1 cellular context compared by ENCODE assay signal in the genomic region with DNA sequence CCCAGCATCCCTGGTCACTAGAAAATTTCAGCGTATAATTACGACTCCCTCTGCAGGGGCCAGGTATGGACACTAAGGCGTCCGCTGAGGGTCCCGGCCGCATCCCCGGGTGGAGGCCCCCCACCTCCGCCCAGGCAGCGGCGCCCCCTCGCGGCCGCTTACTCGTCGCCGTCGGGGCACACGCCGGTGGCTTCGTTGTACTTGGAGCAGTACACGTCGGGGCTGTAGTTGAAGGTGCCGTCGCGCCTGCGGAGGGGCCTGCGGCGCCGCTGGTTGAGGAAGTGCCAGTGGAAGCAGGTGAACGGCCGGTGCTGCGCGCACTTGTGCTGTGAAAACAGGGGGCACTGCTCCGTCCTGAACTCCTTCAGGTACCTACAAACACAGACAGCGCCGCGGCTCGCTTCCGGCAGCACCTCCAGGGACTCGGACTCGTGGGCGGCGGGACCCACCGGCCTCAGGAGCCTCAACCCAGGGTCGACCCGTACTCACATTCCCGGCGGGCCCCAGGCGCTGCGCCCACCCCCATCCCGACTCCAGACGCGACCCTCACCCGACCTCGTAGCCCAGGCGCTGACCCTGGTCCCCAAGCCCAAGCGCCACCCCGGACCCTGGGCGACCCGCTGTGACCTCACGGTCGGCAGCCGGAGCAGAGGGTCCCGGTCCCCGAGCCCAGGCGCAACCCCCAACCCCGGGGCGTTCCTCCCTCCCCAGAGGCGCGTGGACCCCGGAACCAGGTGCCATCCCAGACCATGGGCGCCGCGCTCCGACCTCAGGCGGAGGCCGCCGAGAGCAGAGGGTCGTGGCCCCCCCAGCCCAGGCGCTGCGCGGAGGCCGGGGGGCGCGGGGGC.
TF ChIP-seq lines count a peak whose summit lies in the region.

No MANE protein-coding gene starts in this region.

TF ChIP-seq in K562, 482 proteins besides CTCF, POLR2A, EP300 and RAD21 (continued from another document and continues in another):
- TF ChIP-seq, protein P1, sequence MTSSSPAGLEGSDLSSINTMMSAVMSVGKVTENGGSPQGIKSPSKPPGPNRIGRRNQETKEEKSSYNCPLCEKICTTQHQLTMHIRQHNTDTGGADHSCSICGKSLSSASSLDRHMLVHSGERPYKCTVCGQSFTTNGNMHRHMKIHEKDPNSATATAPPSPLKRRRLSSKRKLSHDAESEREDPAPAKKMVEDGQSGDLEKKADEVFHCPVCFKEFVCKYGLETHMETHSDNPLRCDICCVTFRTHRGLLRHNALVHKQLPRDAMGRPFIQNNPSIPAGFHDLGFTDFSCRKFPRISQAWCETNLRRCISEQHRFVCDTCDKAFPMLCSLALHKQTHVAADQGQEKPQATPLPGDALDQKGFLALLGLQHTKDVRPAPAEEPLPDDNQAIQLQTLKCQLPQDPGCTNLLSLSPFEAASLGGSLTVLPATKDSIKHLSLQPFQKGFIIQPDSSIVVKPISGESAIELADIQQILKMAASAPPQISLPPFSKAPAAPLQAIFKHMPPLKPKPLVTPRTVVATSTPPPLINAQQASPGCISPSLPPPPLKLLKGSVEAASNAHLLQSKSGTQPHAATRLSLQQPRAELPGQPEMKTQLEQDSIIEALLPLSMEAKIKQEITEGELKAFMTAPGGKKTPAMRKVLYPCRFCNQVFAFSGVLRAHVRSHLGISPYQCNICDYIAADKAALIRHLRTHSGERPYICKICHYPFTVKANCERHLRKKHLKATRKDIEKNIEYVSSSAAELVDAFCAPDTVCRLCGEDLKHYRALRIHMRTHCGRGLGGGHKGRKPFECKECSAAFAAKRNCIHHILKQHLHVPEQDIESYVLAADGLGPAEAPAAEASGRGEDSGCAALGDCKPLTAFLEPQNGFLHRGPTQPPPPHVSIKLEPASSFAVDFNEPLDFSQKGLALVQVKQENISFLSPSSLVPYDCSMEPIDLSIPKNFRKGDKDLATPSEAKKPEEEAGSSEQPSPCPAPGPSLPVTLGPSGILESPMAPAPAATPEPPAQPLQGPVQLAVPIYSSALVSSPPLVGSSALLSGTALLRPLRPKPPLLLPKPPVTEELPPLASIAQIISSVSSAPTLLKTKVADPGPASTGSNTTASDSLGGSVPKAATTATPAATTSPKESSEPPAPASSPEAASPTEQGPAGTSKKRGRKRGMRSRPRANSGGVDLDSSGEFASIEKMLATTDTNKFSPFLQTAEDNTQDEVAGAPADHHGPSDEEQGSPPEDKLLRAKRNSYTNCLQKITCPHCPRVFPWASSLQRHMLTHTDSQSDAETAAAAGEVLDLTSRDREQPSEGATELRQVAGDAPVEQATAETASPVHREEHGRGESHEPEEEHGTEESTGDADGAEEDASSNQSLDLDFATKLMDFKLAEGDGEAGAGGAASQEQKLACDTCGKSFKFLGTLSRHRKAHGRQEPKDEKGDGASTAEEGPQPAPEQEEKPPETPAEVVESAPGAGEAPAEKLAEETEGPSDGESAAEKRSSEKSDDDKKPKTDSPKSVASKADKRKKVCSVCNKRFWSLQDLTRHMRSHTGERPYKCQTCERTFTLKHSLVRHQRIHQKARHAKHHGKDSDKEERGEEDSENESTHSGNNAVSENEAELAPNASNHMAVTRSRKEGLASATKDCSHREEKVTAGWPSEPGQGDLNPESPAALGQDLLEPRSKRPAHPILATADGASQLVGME (CRISPR knock-in tag; IDR thresholded peaks at IDR 0.05), result no peak
- TF ChIP-seq MTA2 (IDR thresholded peaks at IDR 0.05; ENCODE audit: low read depth), result no peak
- TF ChIP-seq, protein P2, sequence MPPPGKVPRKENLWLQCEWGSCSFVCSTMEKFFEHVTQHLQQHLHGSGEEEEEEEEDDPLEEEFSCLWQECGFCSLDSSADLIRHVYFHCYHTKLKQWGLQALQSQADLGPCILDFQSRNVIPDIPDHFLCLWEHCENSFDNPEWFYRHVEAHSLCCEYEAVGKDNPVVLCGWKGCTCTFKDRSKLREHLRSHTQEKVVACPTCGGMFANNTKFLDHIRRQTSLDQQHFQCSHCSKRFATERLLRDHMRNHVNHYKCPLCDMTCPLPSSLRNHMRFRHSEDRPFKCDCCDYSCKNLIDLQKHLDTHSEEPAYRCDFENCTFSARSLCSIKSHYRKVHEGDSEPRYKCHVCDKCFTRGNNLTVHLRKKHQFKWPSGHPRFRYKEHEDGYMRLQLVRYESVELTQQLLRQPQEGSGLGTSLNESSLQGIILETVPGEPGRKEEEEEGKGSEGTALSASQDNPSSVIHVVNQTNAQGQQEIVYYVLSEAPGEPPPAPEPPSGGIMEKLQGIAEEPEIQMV (tag; conservative IDR thresholded peaks at IDR 0.05; ENCODE audit: low read depth), result no peak
- TF ChIP-seq ZNF217 (CRISPR knock-in tag; IDR thresholded peaks at IDR 0.05), result no peak
- no peak for TF ChIP-seq NELFE (IDR thresholded peaks at IDR 0.05; ENCODE audit: insufficient read depth, insufficient read length)
- TF ChIP-seq, protein P3, sequence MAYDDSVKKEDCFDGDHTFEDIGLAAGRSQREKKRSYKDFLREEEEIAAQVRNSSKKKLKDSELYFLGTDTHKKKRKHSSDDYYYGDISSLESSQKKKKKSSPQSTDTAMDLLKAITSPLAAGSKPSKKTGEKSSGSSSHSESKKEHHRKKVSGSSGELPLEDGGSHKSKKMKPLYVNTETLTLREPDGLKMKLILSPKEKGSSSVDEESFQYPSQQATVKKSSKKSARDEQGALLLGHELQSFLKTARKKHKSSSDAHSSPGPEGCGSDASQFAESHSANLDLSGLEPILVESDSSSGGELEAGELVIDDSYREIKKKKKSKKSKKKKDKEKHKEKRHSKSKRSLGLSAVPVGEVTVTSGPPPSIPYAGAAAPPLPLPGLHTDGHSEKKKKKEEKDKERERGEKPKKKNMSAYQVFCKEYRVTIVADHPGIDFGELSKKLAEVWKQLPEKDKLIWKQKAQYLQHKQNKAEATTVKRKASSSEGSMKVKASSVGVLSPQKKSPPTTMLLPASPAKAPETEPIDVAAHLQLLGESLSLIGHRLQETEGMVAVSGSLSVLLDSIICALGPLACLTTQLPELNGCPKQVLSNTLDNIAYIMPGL (CRISPR knock-in tag; IDR thresholded peaks at IDR 0.05), result 0 out of 2 replicates have a peak, but pooled peaks have one; percentile 72
- TF ChIP-seq RBM34 (IDR thresholded peaks at IDR 0.05; ENCODE audit: borderline replicate concordance, insufficient read depth, low read length), result no peak
- TF ChIP-seq CCAR2 (IDR thresholded peaks at IDR 0.05; ENCODE audit: low read depth, low read length), result no peak
- peak; percentile 100 for TF ChIP-seq NCOA6 (IDR thresholded peaks at IDR 0.05)
- no peak for TF ChIP-seq HMGN3 (IDR thresholded peaks at IDR 0.05; ENCODE audit: borderline replicate concordance, extremely low read depth, insufficient read length, low read depth, low read length)
- TF ChIP-seq, protein P4, sequence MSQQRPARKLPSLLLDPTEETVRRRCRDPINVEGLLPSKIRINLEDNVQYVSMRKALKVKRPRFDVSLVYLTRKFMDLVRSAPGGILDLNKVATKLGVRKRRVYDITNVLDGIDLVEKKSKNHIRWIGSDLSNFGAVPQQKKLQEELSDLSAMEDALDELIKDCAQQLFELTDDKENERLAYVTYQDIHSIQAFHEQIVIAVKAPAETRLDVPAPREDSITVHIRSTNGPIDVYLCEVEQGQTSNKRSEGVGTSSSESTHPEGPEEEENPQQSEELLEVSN (IDR thresholded peaks at IDR 0.05; ENCODE audit: borderline replicate concordance in 1 of 2, extremely low read depth in 1 of 2, insufficient read depth in 1 of 2, insufficient read length in 1 of 2, low read depth in 1 of 2, low read length in 1 of 2, poor library complexity in 1 of 2, severe bottlenecking in 1 of 2), result peak in 1 of 2 experiments; percentile 67
- TF ChIP-seq ILF3 (IDR thresholded peaks at IDR 0.05; ENCODE audit: borderline replicate concordance), result no peak
- TF ChIP-seq, protein P5, sequence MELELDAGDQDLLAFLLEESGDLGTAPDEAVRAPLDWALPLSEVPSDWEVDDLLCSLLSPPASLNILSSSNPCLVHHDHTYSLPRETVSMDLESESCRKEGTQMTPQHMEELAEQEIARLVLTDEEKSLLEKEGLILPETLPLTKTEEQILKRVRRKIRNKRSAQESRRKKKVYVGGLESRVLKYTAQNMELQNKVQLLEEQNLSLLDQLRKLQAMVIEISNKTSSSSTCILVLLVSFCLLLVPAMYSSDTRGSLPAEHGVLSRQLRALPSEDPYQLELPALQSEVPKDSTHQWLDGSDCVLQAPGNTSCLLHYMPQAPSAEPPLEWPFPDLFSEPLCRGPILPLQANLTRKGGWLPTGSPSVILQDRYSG (tag; conservative IDR thresholded peaks at IDR 0.05; ENCODE audit: low read depth), result no peak
- TF ChIP-seq EHMT2 (IDR thresholded peaks at IDR 0.05), result no peak
- no peak for TF ChIP-seq MCM5 (IDR thresholded peaks at IDR 0.05; ENCODE audit: low read depth)
- TF ChIP-seq OTX1 (CRISPR knock-in tag; IDR thresholded peaks at IDR 0.05), result no peak
- TF ChIP-seq ZSCAN32 (CRISPR knock-in tag; IDR thresholded peaks at IDR 0.05), result no peak
- no peak for TF ChIP-seq SREBF2 (CRISPR knock-in tag; IDR thresholded peaks at IDR 0.05)
- 0 out of 2 replicates have a peak, but pooled peaks have one; percentile 40 for TF ChIP-seq ZNF232 (CRISPR knock-in tag; IDR thresholded peaks at IDR 0.05)
- no peak for TF ChIP-seq NFE2L1 (tag; IDR thresholded peaks at IDR 0.05; ENCODE audit: borderline replicate concordance, low read depth)
- peak; percentile 79 for TF ChIP-seq GABPB1 (CRISPR knock-in tag; IDR thresholded peaks at IDR 0.05)
- TF ChIP-seq, protein P6, sequence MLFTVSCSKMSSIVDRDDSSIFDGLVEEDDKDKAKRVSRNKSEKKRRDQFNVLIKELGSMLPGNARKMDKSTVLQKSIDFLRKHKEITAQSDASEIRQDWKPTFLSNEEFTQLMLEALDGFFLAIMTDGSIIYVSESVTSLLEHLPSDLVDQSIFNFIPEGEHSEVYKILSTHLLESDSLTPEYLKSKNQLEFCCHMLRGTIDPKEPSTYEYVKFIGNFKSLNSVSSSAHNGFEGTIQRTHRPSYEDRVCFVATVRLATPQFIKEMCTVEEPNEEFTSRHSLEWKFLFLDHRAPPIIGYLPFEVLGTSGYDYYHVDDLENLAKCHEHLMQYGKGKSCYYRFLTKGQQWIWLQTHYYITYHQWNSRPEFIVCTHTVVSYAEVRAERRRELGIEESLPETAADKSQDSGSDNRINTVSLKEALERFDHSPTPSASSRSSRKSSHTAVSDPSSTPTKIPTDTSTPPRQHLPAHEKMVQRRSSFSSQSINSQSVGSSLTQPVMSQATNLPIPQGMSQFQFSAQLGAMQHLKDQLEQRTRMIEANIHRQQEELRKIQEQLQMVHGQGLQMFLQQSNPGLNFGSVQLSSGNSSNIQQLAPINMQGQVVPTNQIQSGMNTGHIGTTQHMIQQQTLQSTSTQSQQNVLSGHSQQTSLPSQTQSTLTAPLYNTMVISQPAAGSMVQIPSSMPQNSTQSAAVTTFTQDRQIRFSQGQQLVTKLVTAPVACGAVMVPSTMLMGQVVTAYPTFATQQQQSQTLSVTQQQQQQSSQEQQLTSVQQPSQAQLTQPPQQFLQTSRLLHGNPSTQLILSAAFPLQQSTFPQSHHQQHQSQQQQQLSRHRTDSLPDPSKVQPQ (CRISPR knock-in tag; IDR thresholded peaks at IDR 0.05; ENCODE audit: borderline replicate concordance), result no peak
- TF ChIP-seq DDX20 (tag; IDR thresholded peaks at IDR 0.05; ENCODE audit: low read depth), result no peak
- TF ChIP-seq PTRF (tag; IDR thresholded peaks at IDR 0.05), result no peak
- TF ChIP-seq, protein P7, sequence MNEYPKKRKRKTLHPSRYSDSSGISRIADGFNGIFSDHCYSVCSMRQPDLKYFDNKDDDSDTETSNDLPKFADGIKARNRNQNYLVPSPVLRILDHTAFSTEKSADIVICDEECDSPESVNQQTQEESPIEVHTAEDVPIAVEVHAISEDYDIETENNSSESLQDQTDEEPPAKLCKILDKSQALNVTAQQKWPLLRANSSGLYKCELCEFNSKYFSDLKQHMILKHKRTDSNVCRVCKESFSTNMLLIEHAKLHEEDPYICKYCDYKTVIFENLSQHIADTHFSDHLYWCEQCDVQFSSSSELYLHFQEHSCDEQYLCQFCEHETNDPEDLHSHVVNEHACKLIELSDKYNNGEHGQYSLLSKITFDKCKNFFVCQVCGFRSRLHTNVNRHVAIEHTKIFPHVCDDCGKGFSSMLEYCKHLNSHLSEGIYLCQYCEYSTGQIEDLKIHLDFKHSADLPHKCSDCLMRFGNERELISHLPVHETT (CRISPR knock-in tag; conservative IDR thresholded peaks at IDR 0.05 in 1 of 2, IDR thresholded peaks at IDR 0.05 in 1 of 2), result 0 out of 4 replicates have a peak, but pooled peaks of 1 of the 2 experiments have one; percentile 3
- TF ChIP-seq MTA1 (IDR thresholded peaks at IDR 0.05; ENCODE audit: borderline replicate concordance), result no peak
- TF ChIP-seq BCOR (IDR thresholded peaks at IDR 0.05), result 0 out of 2 replicates have a peak, but pooled peaks have one; percentile 8
- TF ChIP-seq, protein P8, sequence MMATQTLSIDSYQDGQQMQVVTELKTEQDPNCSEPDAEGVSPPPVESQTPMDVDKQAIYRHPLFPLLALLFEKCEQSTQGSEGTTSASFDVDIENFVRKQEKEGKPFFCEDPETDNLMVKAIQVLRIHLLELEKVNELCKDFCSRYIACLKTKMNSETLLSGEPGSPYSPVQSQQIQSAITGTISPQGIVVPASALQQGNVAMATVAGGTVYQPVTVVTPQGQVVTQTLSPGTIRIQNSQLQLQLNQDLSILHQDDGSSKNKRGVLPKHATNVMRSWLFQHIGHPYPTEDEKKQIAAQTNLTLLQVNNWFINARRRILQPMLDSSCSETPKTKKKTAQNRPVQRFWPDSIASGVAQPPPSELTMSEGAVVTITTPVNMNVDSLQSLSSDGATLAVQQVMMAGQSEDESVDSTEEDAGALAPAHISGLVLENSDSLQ (IDR thresholded peaks at IDR 0.05), result no peak
- no peak for TF ChIP-seq TGIF2 (CRISPR knock-in tag; IDR thresholded peaks at IDR 0.05)
- no peak for TF ChIP-seq ZNF584 (CRISPR knock-in tag; IDR thresholded peaks at IDR 0.05; ENCODE audit: low read depth)
- no peak for TF ChIP-seq MAFK (IDR thresholded peaks at IDR 0.05; ENCODE audit: low read length)
- no peak for TF ChIP-seq ZNF77 (CRISPR knock-in tag; IDR thresholded peaks at IDR 0.05)
- TF ChIP-seq, protein P9, sequence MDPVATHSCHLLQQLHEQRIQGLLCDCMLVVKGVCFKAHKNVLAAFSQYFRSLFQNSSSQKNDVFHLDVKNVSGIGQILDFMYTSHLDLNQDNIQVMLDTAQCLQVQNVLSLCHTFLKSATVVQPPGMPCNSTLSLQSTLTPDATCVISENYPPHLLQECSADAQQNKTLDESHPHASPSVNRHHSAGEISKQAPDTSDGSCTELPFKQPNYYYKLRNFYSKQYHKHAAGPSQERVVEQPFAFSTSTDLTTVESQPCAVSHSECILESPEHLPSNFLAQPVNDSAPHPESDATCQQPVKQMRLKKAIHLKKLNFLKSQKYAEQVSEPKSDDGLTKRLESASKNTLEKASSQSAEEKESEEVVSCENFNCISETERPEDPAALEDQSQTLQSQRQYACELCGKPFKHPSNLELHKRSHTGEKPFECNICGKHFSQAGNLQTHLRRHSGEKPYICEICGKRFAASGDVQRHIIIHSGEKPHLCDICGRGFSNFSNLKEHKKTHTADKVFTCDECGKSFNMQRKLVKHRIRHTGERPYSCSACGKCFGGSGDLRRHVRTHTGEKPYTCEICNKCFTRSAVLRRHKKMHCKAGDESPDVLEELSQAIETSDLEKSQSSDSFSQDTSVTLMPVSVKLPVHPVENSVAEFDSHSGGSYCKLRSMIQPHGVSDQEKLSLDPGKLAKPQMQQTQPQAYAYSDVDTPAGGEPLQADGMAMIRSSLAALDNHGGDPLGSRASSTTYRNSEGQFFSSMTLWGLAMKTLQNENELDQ (CRISPR knock-in tag; IDR thresholded peaks at IDR 0.05; ENCODE audit: borderline replicate concordance), result no peak
